In the genomic region with DNA sequence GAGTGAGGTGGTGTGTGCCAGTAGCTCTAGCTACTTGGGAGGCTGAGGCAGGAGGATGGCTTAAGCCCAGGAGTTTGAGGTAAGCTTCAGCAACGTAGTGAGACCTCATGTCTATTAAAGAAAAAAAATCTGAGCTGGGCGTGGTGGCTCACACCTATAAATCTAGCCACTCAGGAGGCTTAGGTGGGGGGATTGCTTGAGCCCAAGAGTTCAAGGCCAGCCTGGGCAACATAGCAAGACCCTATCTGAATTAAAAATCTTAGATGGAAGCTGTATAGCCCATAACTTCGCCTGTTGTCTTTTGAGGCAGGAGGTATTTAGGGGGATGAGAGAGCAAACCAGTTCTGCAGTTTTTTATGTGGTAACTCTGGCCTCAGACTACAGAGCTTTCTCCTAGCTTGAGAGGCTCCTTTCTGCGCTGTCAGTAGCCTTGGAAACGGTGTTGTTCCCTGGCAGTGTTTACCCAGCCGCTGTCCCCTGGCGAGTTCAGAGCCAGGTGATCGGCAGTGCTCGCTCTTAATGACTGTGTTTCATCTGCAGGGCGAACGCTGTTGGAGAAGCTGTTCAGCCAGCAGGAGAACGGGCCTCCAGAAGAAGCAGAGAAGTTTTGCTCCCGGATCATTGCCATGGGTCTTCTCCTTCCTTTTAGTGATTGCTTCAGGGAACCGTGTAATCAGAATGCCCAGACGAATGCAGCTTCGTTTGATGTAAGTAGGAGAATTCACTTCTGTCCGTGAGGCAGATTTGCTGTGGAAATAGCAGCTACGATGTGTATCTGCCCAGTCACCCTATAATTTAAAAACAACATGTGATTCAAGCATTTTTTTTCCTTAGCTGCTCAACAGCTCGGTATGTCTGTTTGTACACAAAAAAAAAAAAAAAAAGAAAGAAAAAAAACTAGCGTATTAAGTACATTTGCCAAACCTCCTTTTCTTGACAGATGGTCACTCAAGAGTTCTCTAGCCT, we compare ENCODE assay signal across 10 cellular contexts. TPM values are rescaled to one million over a fixed set of nuclear protein-coding genes. Genes with fewer than 3 reads are reported as not detected.
DNase-seq lines count a peak whose midpoint lies in the region; ATAC-seq, FAIRE-seq and TF ChIP-seq lines count a peak whose summit lies in the region.
"Had no signal": no experiment of that assay in that cellular context is flagged by ENCODE, and none has a peak within 500 bp of the region (broad histone marks: within the 10 kb centered on the region; RNA-seq: fewer than 3 reads in every experiment).

No MANE protein-coding gene starts in this region.

- H3F3A ChIP-seq in smooth muscle cell (ENCODE audit: low read depth): no peaks in the 10 kb centered on the region

- H3K36me3 Mint-ChIP-seq in brain: peaks cover 39% of the 10 kb centered on the region
- H3K36me3 Mint-ChIP-seq: activated naive CD4-positive, alpha-beta T cell treated with anti-CD3 and anti-CD28 coated beads, Interleukin-2, amount 10 ng/mL, durations not matched to agents 7 days and 5 days had no signal

- H3K27ac Mint-ChIP-seq in brain: peak overlapping the region in 4 of 5 experiments; percentile 80 to 89 (median 85)
- H3K27ac Mint-ChIP-seq: activated naive CD4-positive, alpha-beta T cell treated with anti-CD3 and anti-CD28 coated beads, Interleukin-2, amount 10 ng/mL, durations not matched to agents 7 days and 5 days had no signal

- peak overlapping the region in 4 of 5 experiments; percentile 42 to 66 (median 64) for H3K4me3 Mint-ChIP-seq in brain
- H3K4me3 Mint-ChIP-seq: activated naive CD4-positive, alpha-beta T cell treated with anti-CD3 and anti-CD28 coated beads, Interleukin-2, amount 10 ng/mL, durations not matched to agents 7 days and 5 days had no signal

- H3K27me3 Mint-ChIP-seq in brain: no peaks in the 10 kb centered on the region
- H3K27me3 Mint-ChIP-seq: activated naive CD4-positive, alpha-beta T cell treated with anti-CD3 and anti-CD28 coated beads, Interleukin-2, amount 10 ng/mL, durations not matched to agents 7 days and 5 days had no signal

- no peaks in the 10 kb centered on the region for H3K79me2 ChIP-seq in smooth muscle cell (ENCODE audit: low read depth)

- 88 to 90% methylated on average over 17 to 18 of the region's 20 CpGs for WGBS in mesodermal cell (ENCODE audit: insufficient coverage in 2 of 2), 2 experiments
- WGBS in smooth muscle cell (ENCODE audit: low lambda C conversion rate): 77% methylated on average over 20 of the region's 20 CpGs

- DNase-seq in AG20443 (ENCODE audit: low spot score) (peak; percentile 47), NCI-H146 (lab: John Stamatoyannopoulos, UW) (peak; percentile 96), smooth muscle cell (lab: John Stamatoyannopoulos, UW; ENCODE audit: unreplicated experiment) (no peak), frontal cortex (ENCODE audit: low spot score in 2 of 2) (no peak)
- DNase-seq in stimulated activated CD4-positive, alpha-beta T cell treated with anti-CD3 and anti-CD28 coated beads, Interleukin-4, amount 100 ng/mL, for 4 hours: no peak
- DNase-seq: activated naive CD4-positive, alpha-beta T cell treated with anti-CD3 and anti-CD28 coated beads, Interleukin-2, amount 10 ng/mL, durations not matched to agents 7 days and 5 days; stimulated activated CD4-positive, alpha-beta T cell treated with anti-CD3 and anti-CD28 coated beads, Interleukin-1b, Interleukin-23, amount 100 ng/mL, for 48 hours had no signal

- H3K9me3 ChIP-seq in mesodermal cell (ENCODE audit: control insufficient read depth, low read length) (no peaks in the 10 kb centered on the region), smooth muscle cell (replicated peaks; ENCODE audit: low read depth) (no peaks in the 10 kb centered on the region)

- no peak overlapping the region for H2AFZ ChIP-seq in smooth muscle cell (ENCODE audit: low read depth)

- H3K4me1 ChIP-seq in mesodermal cell (ENCODE audit: control insufficient read depth, insufficient read depth, low read length, poor library complexity, severe bottlenecking) (no peaks in the 10 kb centered on the region), smooth muscle cell (ENCODE audit: low read depth) (no peaks in the 10 kb centered on the region)

- H3K27ac ChIP-seq in mesodermal cell (ENCODE audit: low read depth, low read length, severe bottlenecking) (peak overlapping the region; percentile 29), smooth muscle cell (ENCODE audit: low read depth) (no peak overlapping the region)

- no peaks in the 10 kb centered on the region for H4K20me1 ChIP-seq in smooth muscle cell (ENCODE audit: low read depth)

- H3K4me3 ChIP-seq in mesodermal cell (ENCODE audit: extremely low read depth, insufficient read depth, low read length, poor library complexity, severe bottlenecking): no peak overlapping the region
- H3K4me3 ChIP-seq in smooth muscle cell: no peak overlapping the region

- H3K4me1 Mint-ChIP-seq in brain: peaks cover 21% of the 10 kb centered on the region
- H3K4me1 Mint-ChIP-seq: activated naive CD4-positive, alpha-beta T cell treated with anti-CD3 and anti-CD28 coated beads, Interleukin-2, amount 10 ng/mL, durations not matched to agents 7 days and 5 days had no signal

- H3K9me3 Mint-ChIP-seq in brain: peaks cover 0 to 5% (median 0%) of the 10 kb centered on the region in 5 experiments
- H3K9me3 Mint-ChIP-seq: activated naive CD4-positive, alpha-beta T cell treated with anti-CD3 and anti-CD28 coated beads, Interleukin-2, amount 10 ng/mL, durations not matched to agents 7 days and 5 days had no signal

- no peak overlapping the region for H3K4me2 ChIP-seq in smooth muscle cell

- no peaks in the 10 kb centered on the region for H3K27me3 ChIP-seq in smooth muscle cell (ENCODE audit: low read depth)

- no peak for FAIRE-seq in frontal cortex (lab: Jason Lieb, UNC)

- no peak overlapping the region for H3K9ac ChIP-seq in smooth muscle cell (ENCODE audit: low read depth)

- TF ChIP-seq CTCF in brain (conservative IDR thresholded peaks at IDR 0.05) (no peak), smooth muscle cell (IDR thresholded peaks at IDR 0.05; ENCODE audit: borderline replicate concordance, insufficient read depth, poor library complexity, severe bottlenecking) (no peak)

- H3K36me3 ChIP-seq in mesodermal cell (ENCODE audit: control insufficient read depth, insufficient read depth, low read length) (no peaks in the 10 kb centered on the region), smooth muscle cell (ENCODE audit: low read depth) (no peaks in the 10 kb centered on the region)

- no peak for ATAC-seq in GM19324 (IDR thresholded peaks at IDR 0.05; ENCODE audit: low FRiP score, unreplicated experiment)

RNA-seq across cellular contexts. Expression of a gene that starts 31.2 kb away (rescaled TPM):
- polyA plus RNA-seq in brain (ENCODE audit: insufficient read depth, low read depth, low replicate concordance) (40.2 TPM), smooth muscle cell (0.15 and 1.9 TPM in 2 replicates)
- 1.4 TPM for polyA plus RNA-seq in mesodermal cell (2013, experiment 1 of 2)
- polyA plus RNA-seq in mesodermal cell (2013, experiment 2 of 2): 1.3 TPM
- total RNA-seq in smooth muscle cell (0.85 and 6.2 TPM in 2 replicates), frontal cortex (60.7 TPM)

Comparison
In these comparisons a context has a peak if more than half of its experiments do, and no peak if none do; other contexts are left out.
1. DNase-seq: peak in AG20443 (single experiment) and NCI-H146 (single experiment); none in smooth muscle cell (single experiment), stimulated activated CD4-positive, alpha-beta T cell treated with anti-CD3 and anti-CD28 coated beads, Interleukin-4, amount 100 ng/mL, for 4 hours (0 of 2) and frontal cortex (0 of 2).